In genomic region chr14:61802010-61802621, GRCh38 we compare ENCODE assay signal across 27 cellular contexts. TPM values are rescaled to one million over a fixed set of nuclear protein-coding genes. Genes with fewer than 3 reads are reported as not detected.
"Had no signal": no experiment of that assay in that cellular context is flagged by ENCODE, and none has a peak within 500 bp of the region (broad histone marks: within the 10 kb centered on the region; RNA-seq: fewer than 3 reads in every experiment).

No MANE protein-coding gene starts in this region.

- H3K9me3 ChIP-seq: heart right ventricle, left ventricle myocardium inferior, neutrophil, ovary, prostate gland, sigmoid colon, spleen, stomach, testis, thyroid gland, transverse colon, upper lobe of left lung had no signal

- H3K4me2 ChIP-seq: hepatocyte, neural progenitor cell had no signal

- H3K4me3 ChIP-seq: heart right ventricle, hepatocyte, left ventricle myocardium inferior, lung, neural progenitor cell, ovary, prostate gland, sigmoid colon, spleen, stomach, testis, thyroid gland, transverse colon, upper lobe of left lung had no signal

- H3K9ac ChIP-seq: neural progenitor cell had no signal

- H3K4me1 ChIP-seq: heart right ventricle, left ventricle myocardium inferior, neural progenitor cell, prostate gland, sigmoid colon, spleen, stomach, testis, thyroid gland, transverse colon, upper lobe of left lung had no signal

- DNase-seq: heart right ventricle; islet precursor cell; left ventricle myocardium inferior; mesendoderm; naive B cell; natural killer cell; nephron progenitor cell; ovary; posterior cingulate gyrus; retina; right cardiac atrium; sigmoid colon; small intestine; spleen; stimulated activated CD4-positive, alpha-beta T cell treated with anti-CD3 and anti-CD28 coated beads, Interleukin-4, amount 100 ng/mL, for 24 hours; stimulated activated naive CD4-positive, alpha-beta T cell; stomach; testis; thyroid gland; transverse colon; upper lobe of left lung had no signal

- H3K27ac ChIP-seq: heart right ventricle, hepatocyte, left ventricle myocardium inferior, neural progenitor cell, neutrophil, ovary, prostate gland, sigmoid colon, spleen, stomach, testis, thyroid gland, transverse colon, upper lobe of left lung had no signal

- FAIRE-seq: small intestine had no signal

- H2AFZ ChIP-seq: hepatocyte, neural progenitor cell had no signal

- ATAC-seq: heart right ventricle; natural killer cell; right cardiac atrium; stimulated activated effector memory CD8-positive, alpha-beta T cell treated with anti-CD3 and anti-CD28 coated beads, Interleukin-12 subunit alpha, Interleukin-12 subunit beta, amount 100 ng/mL, for 72 hours had no signal

- H3K27me3 ChIP-seq: heart right ventricle, hepatocyte, neural progenitor cell, neutrophil, ovary, sigmoid colon, spleen, stomach, testis, thyroid gland, transverse colon, upper lobe of left lung had no signal

- H3K79me2 ChIP-seq: hepatocyte had no signal

- H3K36me3 ChIP-seq: neutrophil, ovary, prostate gland, sigmoid colon, stomach, thyroid gland, transverse colon, upper lobe of left lung had no signal

RNA-seq across cellular contexts. Expression of gene SYT16, which starts 10.4 kb away (rescaled TPM):
- total RNA-seq: left ventricle myocardium inferior had no signal
